Comparison of ENCODE assay signal across 1 cellular context in the genomic region with DNA sequence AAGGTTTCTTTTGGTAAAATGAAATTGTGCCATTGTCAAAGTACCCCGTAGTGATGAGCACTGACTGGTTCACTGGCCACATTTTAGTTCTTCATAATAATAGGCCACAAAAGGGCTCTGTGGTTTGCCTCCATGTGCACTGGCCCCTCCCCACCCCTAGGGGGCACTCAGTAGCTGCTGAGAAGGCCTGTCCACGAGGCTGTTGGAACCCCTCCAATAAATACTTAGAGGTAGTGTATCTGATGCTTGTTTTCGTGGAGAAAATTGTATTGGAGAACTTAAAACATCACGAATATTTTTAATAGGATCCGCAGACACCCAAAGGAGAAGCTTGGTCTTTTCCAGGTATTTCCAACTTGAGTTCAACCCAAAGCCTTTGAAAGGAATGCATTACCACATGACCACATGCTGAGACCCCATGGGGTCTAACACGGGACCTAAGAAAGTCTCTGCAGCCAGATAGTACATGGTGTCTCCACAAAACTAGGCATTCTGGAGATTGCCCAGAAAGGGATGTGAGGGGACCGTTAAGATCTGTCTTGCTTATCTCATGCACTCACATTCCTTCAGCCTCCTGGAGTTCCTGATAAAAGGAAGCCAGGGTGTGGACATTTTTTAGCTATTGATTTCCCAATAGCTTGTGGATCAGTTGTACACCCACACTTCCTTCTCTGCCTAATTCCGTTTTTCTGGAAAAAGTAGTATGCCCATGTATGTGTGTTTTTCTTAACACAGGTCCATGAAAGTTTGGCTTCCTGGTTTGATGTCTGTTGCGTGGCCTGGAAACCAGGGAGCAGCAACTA.
TF ChIP-seq lines count a peak whose summit lies in the region.

No MANE protein-coding gene starts in this region.

TF ChIP-seq in A549, 52 proteins besides CTCF, POLR2A, EP300 and RAD21 (continued from another document):
- TF ChIP-seq HOXA7 (CRISPR knock-in tag; IDR thresholded peaks at IDR 0.05): no peak
- no peak for TF ChIP-seq RNF2 (IDR thresholded peaks at IDR 0.05; ENCODE audit: borderline replicate concordance, low read depth)
- TF ChIP-seq RFX5 (IDR thresholded peaks at IDR 0.05): no peak
- TF ChIP-seq KDM5A (IDR thresholded peaks at IDR 0.05): no peak
TF ChIP-seq in A549: peak in this region for 3.
